Comparison of ENCODE assay signal across 1 cellular context in genomic region chr22:50244420-50245213, GRCh38.
TF ChIP-seq lines count a peak whose summit lies in the region.

TSS of gene TUBGCP6 (minus strand) at chr22:50245023. CDS start at chr22:50244459, 564 bp downstream.

TF ChIP-seq in SK-N-SH, 30 proteins besides CTCF, POLR2A, EP300 and RAD21 (continued from another document):
- TF ChIP-seq, protein P1, sequence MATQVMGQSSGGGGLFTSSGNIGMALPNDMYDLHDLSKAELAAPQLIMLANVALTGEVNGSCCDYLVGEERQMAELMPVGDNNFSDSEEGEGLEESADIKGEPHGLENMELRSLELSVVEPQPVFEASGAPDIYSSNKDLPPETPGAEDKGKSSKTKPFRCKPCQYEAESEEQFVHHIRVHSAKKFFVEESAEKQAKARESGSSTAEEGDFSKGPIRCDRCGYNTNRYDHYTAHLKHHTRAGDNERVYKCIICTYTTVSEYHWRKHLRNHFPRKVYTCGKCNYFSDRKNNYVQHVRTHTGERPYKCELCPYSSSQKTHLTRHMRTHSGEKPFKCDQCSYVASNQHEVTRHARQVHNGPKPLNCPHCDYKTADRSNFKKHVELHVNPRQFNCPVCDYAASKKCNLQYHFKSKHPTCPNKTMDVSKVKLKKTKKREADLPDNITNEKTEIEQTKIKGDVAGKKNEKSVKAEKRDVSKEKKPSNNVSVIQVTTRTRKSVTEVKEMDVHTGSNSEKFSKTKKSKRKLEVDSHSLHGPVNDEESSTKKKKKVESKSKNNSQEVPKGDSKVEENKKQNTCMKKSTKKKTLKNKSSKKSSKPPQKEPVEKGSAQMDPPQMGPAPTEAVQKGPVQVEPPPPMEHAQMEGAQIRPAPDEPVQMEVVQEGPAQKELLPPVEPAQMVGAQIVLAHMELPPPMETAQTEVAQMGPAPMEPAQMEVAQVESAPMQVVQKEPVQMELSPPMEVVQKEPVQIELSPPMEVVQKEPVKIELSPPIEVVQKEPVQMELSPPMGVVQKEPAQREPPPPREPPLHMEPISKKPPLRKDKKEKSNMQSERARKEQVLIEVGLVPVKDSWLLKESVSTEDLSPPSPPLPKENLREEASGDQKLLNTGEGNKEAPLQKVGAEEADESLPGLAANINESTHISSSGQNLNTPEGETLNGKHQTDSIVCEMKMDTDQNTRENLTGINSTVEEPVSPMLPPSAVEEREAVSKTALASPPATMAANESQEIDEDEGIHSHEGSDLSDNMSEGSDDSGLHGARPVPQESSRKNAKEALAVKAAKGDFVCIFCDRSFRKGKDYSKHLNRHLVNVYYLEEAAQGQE (IDR thresholded peaks at IDR 0.05; ENCODE audit: low read depth, low read length): 0 out of 2 replicates have a peak, but pooled peaks have one; percentile 24
- no peak for TF ChIP-seq JUND (IDR thresholded peaks at IDR 0.05)
- no peak for TF ChIP-seq FOXM1 (IDR thresholded peaks at IDR 0.05; ENCODE audit: low read depth)
- peak; percentile 88 for TF ChIP-seq POLR2AphosphoS5 (IDR thresholded peaks at IDR 0.05; ENCODE audit: low read depth, low read length)
- peak; percentile 74; the same call in 1 of the 2 replicates for TF ChIP-seq SIN3A (IDR thresholded peaks at IDR 0.05; ENCODE audit: borderline replicate concordance, low read depth, low read length)
- no peak for TF ChIP-seq YY1 (IDR thresholded peaks at IDR 0.05; ENCODE audit: low read depth)
- TF ChIP-seq FOXJ3 (CRISPR knock-in tag; IDR thresholded peaks at IDR 0.05): no peak; the same call in 1 of the 2 replicates
